38 cellular contexts compared by ENCODE assay signal in the genomic region with DNA sequence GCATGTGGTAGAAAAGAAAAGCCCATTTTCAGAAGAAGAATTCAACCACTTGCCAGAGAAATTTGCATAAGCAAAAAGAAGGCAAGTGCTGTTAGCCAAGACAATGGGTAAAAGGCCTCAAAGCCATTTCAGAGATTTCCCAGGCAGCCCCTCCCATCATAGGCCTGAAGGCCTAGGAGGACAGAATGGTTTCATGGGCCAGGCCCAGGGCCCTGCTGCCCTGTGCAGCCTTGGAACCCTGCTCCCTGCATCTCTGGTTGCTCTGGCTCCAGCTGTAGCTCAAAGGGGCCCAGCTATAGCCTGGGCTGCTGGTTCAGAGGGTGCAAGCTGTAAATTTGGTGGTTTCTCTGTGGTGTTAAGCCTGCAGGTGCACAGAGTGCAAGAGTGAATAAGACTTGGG.
"Had no signal": no experiment of that assay in that cellular context is flagged by ENCODE, and none has a peak within 500 bp of the region (broad histone marks: within the 10 kb centered on the region; RNA-seq: fewer than 3 reads in every experiment).

No MANE protein-coding gene starts in this region.

- H3K4me3 Mint-ChIP-seq: activated B cell treated with CpG ODN at 0.5 μM for 24 hours; activated CD4-positive, alpha-beta memory T cell treated with anti-CD3 and anti-CD28 coated beads for 36 hours; activated CD4-positive, alpha-beta T cell treated with anti-CD3 and anti-CD28 coated beads, Interleukin-2, amount 10 ng/mL, durations not matched to agents 24 days and 14 days; activated CD8-positive, alpha-beta T cell treated with anti-CD3 and anti-CD28 coated beads for 36 hours; activated naive CD4-positive, alpha-beta T cell treated with anti-CD3 and anti-CD28 coated beads for 36 hours; activated naive CD8-positive, alpha-beta T cell; activated naive CD8-positive, alpha-beta T cell treated with anti-CD3 and anti-CD28 coated beads, Interleukin-2, amount 10 ng/mL, durations not matched to agents 7 days and 5 days; activated naive CD8-positive, alpha-beta T cell treated with anti-CD3 and anti-CD28 coated beads, Interleukin-2, amount 50 U/mL, for 24 hours; activated T-cell treated with anti-CD3 and anti-CD28 coated beads, Interleukin-2, amount 50 U/mL, for 4 hours; activated T-cell treated with anti-CD3 and anti-CD28 coated beads, Interleukin-2, amount 50 U/mL, for 72 hours; activated T-helper 1 cell treated with anti-CD3 and anti-CD28 coated beads, Interleukin-12 subunit alpha, Interleukin-12 subunit beta, Interleukin-2, Interleukin-4 antibody, amounts not matched to agents 30 ng/mL and 10 ng/mL and 1 ng/mL, durations not matched to agents 14 hours and 24 hours and 36 hours; activated T-helper 17 cell treated with anti-CD3 and anti-CD28 coated beads, Interleukin-2, amount 50 U/mL, for 72 hours; brain; central memory CD8-positive, alpha-beta T cell; T-helper 1 cell treated with Interleukin-12 subunit alpha and Interleukin-12 subunit beta and Interleukin-4 antibody, amounts not matched to agents 30 μg/mL and 1 μg/mL, for 36 hours; T-helper 2 cell treated with Interferon-gamma antibody and Interleukin-4, amounts not matched to agents 5 μg/mL and 100 μg/mL, for 36 hours had no signal

- H3K4me3 ChIP-seq: ascending aorta, cardiac muscle cell had no signal

- H3K36me3 Mint-ChIP-seq: activated CD4-positive, alpha-beta memory T cell treated with anti-CD3 and anti-CD28 coated beads for 36 hours; activated naive CD8-positive, alpha-beta T cell; activated naive CD8-positive, alpha-beta T cell treated with anti-CD3 and anti-CD28 coated beads, Interleukin-2, amount 10 ng/mL, durations not matched to agents 7 days and 5 days had no signal

- H3K27me3 Mint-ChIP-seq: activated B cell treated with CpG ODN at 0.5 μM for 24 hours; activated CD4-positive, alpha-beta T cell treated with anti-CD3 and anti-CD28 coated beads, Interleukin-2, amount 10 ng/mL, durations not matched to agents 24 days and 14 days; activated CD8-positive, alpha-beta T cell treated with anti-CD3 and anti-CD28 coated beads for 36 hours; activated naive CD8-positive, alpha-beta T cell; activated naive CD8-positive, alpha-beta T cell treated with anti-CD3 and anti-CD28 coated beads, Interleukin-2, amount 10 ng/mL, durations not matched to agents 7 days and 5 days; activated naive CD8-positive, alpha-beta T cell treated with anti-CD3 and anti-CD28 coated beads, Interleukin-2, amount 50 U/mL, for 24 hours; activated T-helper 17 cell treated with anti-CD3 and anti-CD28 coated beads, Interleukin-2, amount 50 U/mL, for 72 hours; brain; central memory CD8-positive, alpha-beta T cell had no signal

- FAIRE-seq: bronchial epithelial cell, TTC549 had no signal

- H3K27me3 ChIP-seq: ascending aorta, cardiac muscle cell had no signal

- H3K36me3 ChIP-seq: ascending aorta, cardiac muscle cell had no signal

- H3K27ac ChIP-seq: ascending aorta, cardiac muscle cell, VCaP had no signal

- H3K4me1 ChIP-seq: ascending aorta had no signal

- H3K4me1 Mint-ChIP-seq: activated B cell treated with CpG ODN at 0.5 μM for 24 hours; activated CD4-positive, alpha-beta T cell treated with anti-CD3 and anti-CD28 coated beads, Interleukin-2, amount 10 ng/mL, durations not matched to agents 24 days and 14 days; activated naive CD8-positive, alpha-beta T cell treated with anti-CD3 and anti-CD28 coated beads, Interleukin-2, amount 10 ng/mL, durations not matched to agents 7 days and 5 days; activated naive CD8-positive, alpha-beta T cell treated with anti-CD3 and anti-CD28 coated beads, Interleukin-2, amount 50 U/mL, for 24 hours; activated T-helper 17 cell treated with anti-CD3 and anti-CD28 coated beads, Interleukin-2, amount 50 U/mL, for 72 hours; brain; central memory CD8-positive, alpha-beta T cell had no signal

- DNase-seq: activated B cell treated with CpG ODN at 0.5 μM for 24 hours; activated CD4-positive, alpha-beta memory T cell treated with anti-CD3 and anti-CD28 coated beads for 36 hours; activated CD4-positive, alpha-beta T cell treated with anti-CD3 and anti-CD28 coated beads for 4 hours; activated CD4-positive, alpha-beta T cell treated with anti-CD3 and anti-CD28 coated beads, Interleukin-2, amount 10 ng/mL, durations not matched to agents 24 days and 14 days; activated CD4-positive, alpha-beta T cell treated with anti-CD3 and anti-CD28 coated beads, Interleukin-2, amount 50 U/mL, for 1 hour; activated CD4-positive, alpha-beta T cell treated with anti-CD3 and anti-CD28 coated beads, Interleukin-2, amount 50 U/mL, for 4 hours; activated CD4-positive, CD25-positive, alpha-beta regulatory T cell treated with anti-CD3 and anti-CD28 coated beads, Interleukin-2, amount 50 U/mL, for 72 hours; activated CD8-positive, alpha-beta memory T cell treated with anti-CD3 and anti-CD28 coated beads, Interleukin-2, amount 50 U/mL, for 4 hours; activated CD8-positive, alpha-beta T cell treated with anti-CD3 and anti-CD28 coated beads for 36 hours; activated effector memory CD4-positive, alpha-beta T cell treated with anti-CD3 and anti-CD28 coated beads, Interleukin-2, amount 50 U/mL, for 16 hours; activated gamma-delta T cell treated with Interleukin-2 at 50 U/mL for 16 hours; activated naive CD4-positive, alpha-beta T cell; activated naive CD4-positive, alpha-beta T cell treated with anti-CD3 and anti-CD28 coated beads for 36 hours; activated naive CD4-positive, alpha-beta T cell treated with anti-CD3 and anti-CD28 coated beads, Interleukin-2, amount 50 U/mL, for 16 hours; activated naive CD8-positive, alpha-beta T cell treated with anti-CD3 and anti-CD28 coated beads, Interleukin-2, amount 10 ng/mL, durations not matched to agents 7 days and 5 days; activated naive CD8-positive, alpha-beta T cell treated with anti-CD3 and anti-CD28 coated beads, Interleukin-2, amount 50 U/mL, for 24 hours; activated T-cell treated with anti-CD3 and anti-CD28 coated beads for 4 hours; activated T-cell treated with anti-CD3 and anti-CD28 coated beads, Interleukin-2, amount 50 U/mL, for 1 hour; activated T-cell treated with anti-CD3 and anti-CD28 coated beads, Interleukin-2, amount 50 U/mL, for 4 hours; activated T-cell treated with anti-CD3 and anti-CD28 coated beads, Interleukin-2, amount 50 U/mL, for 72 hours; amygdala; anterior cingulate cortex; caudate nucleus; cerebellar nuclear complex; T-helper 2 cell; T-helper 9 cell had no signal

- ATAC-seq: activated CD8-positive, alpha-beta T cell treated with anti-CD3 and anti-CD28 coated beads for 36 hours; activated naive CD8-positive, alpha-beta T cell treated with anti-CD3 and anti-CD28 coated beads, Interleukin-2, amount 50 U/mL, for 24 hours; activated T-cell treated with anti-CD3 and anti-CD28 coated beads, Interleukin-2, amount 50 U/mL, for 4 hours; activated T-cell treated with anti-CD3 and anti-CD28 coated beads, Interleukin-2, amount 50 U/mL, for 72 hours; activated T-helper 17 cell treated with anti-CD3 and anti-CD28 coated beads, Interleukin-2, amount 50 U/mL, for 72 hours had no signal

- H3K27ac Mint-ChIP-seq: activated B cell treated with CpG ODN at 0.5 μM for 24 hours; activated CD4-positive, alpha-beta memory T cell treated with anti-CD3 and anti-CD28 coated beads for 36 hours; activated CD4-positive, alpha-beta T cell treated with anti-CD3 and anti-CD28 coated beads, Interleukin-2, amount 10 ng/mL, durations not matched to agents 24 days and 14 days; activated CD8-positive, alpha-beta T cell treated with anti-CD3 and anti-CD28 coated beads for 36 hours; activated naive CD4-positive, alpha-beta T cell treated with anti-CD3 and anti-CD28 coated beads for 36 hours; activated naive CD8-positive, alpha-beta T cell; activated naive CD8-positive, alpha-beta T cell treated with anti-CD3 and anti-CD28 coated beads, Interleukin-2, amount 10 ng/mL, durations not matched to agents 7 days and 5 days; activated naive CD8-positive, alpha-beta T cell treated with anti-CD3 and anti-CD28 coated beads, Interleukin-2, amount 50 U/mL, for 24 hours; activated T-cell treated with anti-CD3 and anti-CD28 coated beads, Interleukin-2, amount 50 U/mL, for 72 hours; activated T-helper 1 cell treated with anti-CD3 and anti-CD28 coated beads, Interleukin-12 subunit alpha, Interleukin-12 subunit beta, Interleukin-2, Interleukin-4 antibody, amounts not matched to agents 30 ng/mL and 10 ng/mL and 1 ng/mL, durations not matched to agents 14 hours and 24 hours and 36 hours; activated T-helper 17 cell treated with anti-CD3 and anti-CD28 coated beads, Interleukin-2, amount 50 U/mL, for 72 hours; brain; T-helper 1 cell treated with Interleukin-12 subunit alpha and Interleukin-12 subunit beta and Interleukin-4 antibody, amounts not matched to agents 30 μg/mL and 1 μg/mL, for 36 hours; T-helper 2 cell treated with Interferon-gamma antibody and Interleukin-4, amounts not matched to agents 5 μg/mL and 100 μg/mL, for 36 hours had no signal
